ENCODE assay signal across 24 cellular contexts in the genomic region with DNA sequence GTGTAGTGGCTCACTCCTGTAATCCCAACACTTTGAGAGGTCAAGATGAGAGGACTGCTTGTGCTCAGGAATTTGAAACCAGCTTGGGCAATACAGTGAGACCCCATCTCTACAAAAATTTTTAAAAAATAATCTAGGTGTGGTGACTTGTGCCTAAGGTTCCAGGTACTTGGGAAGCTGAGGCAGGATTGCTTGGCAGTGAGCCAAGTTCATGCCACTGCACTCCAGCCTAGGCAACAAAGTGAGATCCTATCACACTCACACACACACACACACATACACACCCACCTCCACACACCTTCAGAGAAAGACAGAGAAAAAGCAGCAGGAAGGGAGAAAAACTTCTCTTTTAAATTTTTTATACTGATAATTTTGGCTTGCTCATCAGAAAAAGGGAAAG.
"Had no signal": no experiment of that assay in that cellular context is flagged by ENCODE, and none has a peak within 500 bp of the region (broad histone marks: within the 10 kb centered on the region; RNA-seq: fewer than 3 reads in every experiment).

No MANE protein-coding gene starts in this region.

- ATAC-seq: foreskin keratinocyte, heart left ventricle, mucosa of descending colon had no signal

- H3K9me3 Mint-ChIP-seq: immature natural killer cell, memory B cell, neural progenitor cell had no signal

- H3K4me3 Mint-ChIP-seq: activated naive CD8-positive, alpha-beta T cell; immature natural killer cell; memory B cell; neural progenitor cell had no signal

- H3K27me3 Mint-ChIP-seq: activated naive CD8-positive, alpha-beta T cell; memory B cell had no signal

- H3K27ac Mint-ChIP-seq: memory B cell, neural progenitor cell had no signal

- H3K36me3 Mint-ChIP-seq: activated naive CD8-positive, alpha-beta T cell had no signal

- DNase-seq: activated CD4-positive, alpha-beta T cell treated with anti-CD3 and anti-CD28 coated beads, Interleukin-2, amount 50 U/mL, for 1 hour; activated CD4-positive, CD25-positive, alpha-beta regulatory T cell treated with anti-CD3 and anti-CD28 coated beads, Interleukin-2, amount 50 U/mL, for 72 hours; activated CD8-positive, alpha-beta memory T cell treated with anti-CD3 and anti-CD28 coated beads, Interleukin-2, amount 50 U/mL, for 48 hours; activated effector memory CD4-positive, alpha-beta T cell treated with Interleukin-2 at 50 U/mL for 16 hours; activated naive CD4-positive, alpha-beta T cell treated with Interleukin-2 at 50 U/mL for 16 hours; activated T-cell treated with anti-CD3 and anti-CD28 coated beads, Interleukin-2, amount 50 U/mL, for 48 hours; anterior cingulate cortex; dermis blood vessel endothelial cell; effector CD4-positive, alpha-beta T cell; foreskin keratinocyte; heart left ventricle; hypothalamus; immature natural killer cell; kidney; mucosa of descending colon; occipital lobe; stimulated activated CD4-positive, alpha-beta T cell treated with anti-CD3 and anti-CD28 coated beads, Interleukin-15, amount 100 ng/mL, for 24 hours; stimulated activated CD4-positive, alpha-beta T cell treated with anti-CD3 and anti-CD28 coated beads, Interleukin-2, amount 100 ng/mL, for 24 hours; stimulated activated naive CD4-positive, alpha-beta T cell; T-helper 9 cell; tibial artery had no signal
